Comparison of ENCODE assay signal across 20 cellular contexts in genomic region chr6:15166121-15166520, GRCh38.
"Had no signal": no experiment of that assay in that cellular context is flagged by ENCODE, and none has a peak within 500 bp of the region (broad histone marks: within the 10 kb centered on the region; RNA-seq: fewer than 3 reads in every experiment).

No MANE protein-coding gene starts in this region.

- ATAC-seq: left lobe of liver; natural killer cell; psoas muscle; right cardiac atrium; stimulated activated memory B cell treated with anti-CD40 and anti-IgM and Interleukin-4, amounts not matched to agents 10 μg/mL and 1 μg/mL and 100 μg/mL, for 72 hours; stimulated activated naive CD8-positive, alpha-beta T cell treated with anti-CD3 and anti-CD28 coated beads, Interleukin-15, Interleukin-2, amounts not matched to agents 100 U/mL and 50 U/mL, for 24 hours had no signal

- H3K4me3 ChIP-seq: dorsolateral prefrontal cortex, lung, psoas muscle, sigmoid colon, testis, tibial artery had no signal

- H3K36me3 Mint-ChIP-seq: memory B cell; natural killer cell; stimulated activated memory B cell treated with anti-CD40 and anti-IgM and Interleukin-4, amounts not matched to agents 10 μg/mL and 1 μg/mL and 100 μg/mL, for 72 hours; type B pancreatic cell had no signal

- H3K9me3 Mint-ChIP-seq: memory B cell; natural killer cell; stimulated activated memory B cell treated with anti-CD40 and anti-IgM and Interleukin-4, amounts not matched to agents 10 μg/mL and 1 μg/mL and 100 μg/mL, for 72 hours; type B pancreatic cell had no signal

- H3K36me3 ChIP-seq: neutrophil, sigmoid colon, tibial artery had no signal

- H3K9ac ChIP-seq: parathyroid adenoma had no signal

- H3K4me1 Mint-ChIP-seq: natural killer cell; stimulated activated memory B cell treated with anti-CD40 and anti-IgM and Interleukin-4, amounts not matched to agents 10 μg/mL and 1 μg/mL and 100 μg/mL, for 72 hours had no signal

- H3K79me2 ChIP-seq: parathyroid adenoma had no signal

- H3K4me1 ChIP-seq: parathyroid adenoma, psoas muscle, sigmoid colon, tibial artery had no signal

- H3K27me3 ChIP-seq: neutrophil, sigmoid colon, testis had no signal

- H3K27ac Mint-ChIP-seq: memory B cell; natural killer cell; stimulated activated memory B cell treated with anti-CD40 and anti-IgM and Interleukin-4, amounts not matched to agents 10 μg/mL and 1 μg/mL and 100 μg/mL, for 72 hours; type B pancreatic cell had no signal

- H2AFZ ChIP-seq: parathyroid adenoma had no signal

- DNase-seq: dorsolateral prefrontal cortex; effector CD4-positive, alpha-beta T cell; hypothalamus; kidney; natural killer cell; psoas muscle; right cardiac atrium; sigmoid colon; stimulated activated CD4-positive, alpha-beta T cell treated with anti-CD3 and anti-CD28 coated beads, Interleukin-4, amount 100 ng/mL, for 4 hours; stimulated activated naive CD8-positive, alpha-beta T cell treated with anti-CD3 and anti-CD28 coated beads, Interleukin-15, Interleukin-2, amounts not matched to agents 100 U/mL and 50 U/mL, for 24 hours; substantia nigra; testis; tibial artery had no signal

- H3K27me3 Mint-ChIP-seq: memory B cell; stimulated activated memory B cell treated with anti-CD40 and anti-IgM and Interleukin-4, amounts not matched to agents 10 μg/mL and 1 μg/mL and 100 μg/mL, for 72 hours; type B pancreatic cell had no signal

- H3K9me3 ChIP-seq: neutrophil, psoas muscle, sigmoid colon, testis, tibial artery had no signal

- H3K27ac ChIP-seq: dorsolateral prefrontal cortex, neutrophil, parathyroid adenoma, psoas muscle, sigmoid colon, testis, tibial artery had no signal

- H3K4me3 Mint-ChIP-seq: memory B cell; natural killer cell; stimulated activated memory B cell treated with anti-CD40 and anti-IgM and Interleukin-4, amounts not matched to agents 10 μg/mL and 1 μg/mL and 100 μg/mL, for 72 hours; type B pancreatic cell had no signal
